In the genomic region with DNA sequence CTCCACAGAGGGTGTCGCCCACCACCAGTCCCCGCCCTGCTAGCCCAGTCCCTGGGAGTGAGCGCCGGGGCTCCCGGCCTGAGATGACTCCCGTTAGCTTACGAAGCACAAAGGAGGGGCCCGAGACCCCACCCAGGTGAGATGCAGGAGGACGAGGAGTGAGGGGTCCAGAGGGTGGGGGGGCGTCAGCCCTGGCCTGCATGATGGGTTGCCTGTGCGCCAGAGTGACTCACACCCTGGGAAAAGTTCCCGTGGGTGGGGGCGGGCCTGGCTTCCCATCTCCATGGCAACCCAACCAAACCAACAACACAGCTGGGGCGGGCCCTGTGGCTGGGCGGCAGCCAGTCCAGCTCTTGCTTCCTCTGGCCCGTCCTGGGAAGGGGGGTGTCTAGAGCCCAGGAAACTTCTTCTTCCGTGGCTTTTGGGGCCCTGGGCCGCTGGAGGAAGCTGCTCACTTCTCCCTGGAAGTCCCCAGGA, we compare ENCODE assay signal across 8 cellular contexts. TPM values are rescaled to one million over a fixed set of nuclear protein-coding genes. Genes with fewer than 3 reads are reported as not detected.
DNase-seq lines count a peak whose midpoint lies in the region; ATAC-seq lines count a peak whose summit lies in the region.

No MANE protein-coding gene starts in this region.

- peaks cover 0 to 2% (median 0%) of the 10 kb centered on the region in 9 donors for H3K9me3 Mint-ChIP-seq in naive thymus-derived CD8-positive, alpha-beta T cell
- peaks cover 0 to 3% of the 10 kb centered on the region in 2 donors for H3K9me3 Mint-ChIP-seq in stimulated activated naive B cell treated with anti-CD40 and anti-IgM and Interleukin-4, amounts not matched to agents 10 μg/mL and 1 μg/mL and 100 μg/mL, for 72 hours

- H3K4me3 Mint-ChIP-seq in naive thymus-derived CD8-positive, alpha-beta T cell, result no peak overlapping the region
- no peak overlapping the region for H3K4me3 Mint-ChIP-seq in stimulated activated naive B cell treated with anti-CD40 and anti-IgM and Interleukin-4, amounts not matched to agents 10 μg/mL and 1 μg/mL and 100 μg/mL, for 72 hours

- H3K27me3 Mint-ChIP-seq in naive thymus-derived CD8-positive, alpha-beta T cell, result peaks cover 12 to 49% (median 29%) of the 10 kb centered on the region in 5 donors
- peaks cover 43 to 67% of the 10 kb centered on the region in 2 donors for H3K27me3 Mint-ChIP-seq in stimulated activated naive B cell treated with anti-CD40 and anti-IgM and Interleukin-4, amounts not matched to agents 10 μg/mL and 1 μg/mL and 100 μg/mL, for 72 hours

- POLR2A ChIA-PET in naive thymus-derived CD8-positive, alpha-beta T cell (lab: Charles Lee), result no interaction called here

- peaks cover 17 to 36% (median 25%) of the 10 kb centered on the region in 4 donors for H3K4me1 Mint-ChIP-seq in naive thymus-derived CD8-positive, alpha-beta T cell
- peaks cover 29 to 64% of the 10 kb centered on the region in 2 donors for H3K4me1 Mint-ChIP-seq in stimulated activated naive B cell treated with anti-CD40 and anti-IgM and Interleukin-4, amounts not matched to agents 10 μg/mL and 1 μg/mL and 100 μg/mL, for 72 hours

- ATAC-seq in naive thymus-derived CD8-positive, alpha-beta T cell, result peak; percentile 2 to 7
- ATAC-seq in stimulated activated naive B cell treated with anti-CD40 and anti-IgM and Interleukin-4, amounts not matched to agents 10 μg/mL and 1 μg/mL and 100 μg/mL, for 72 hours (replicated peaks), result peak; percentile 61 to 62
- ATAC-seq in GM21528 (IDR thresholded peaks at IDR 0.05; ENCODE audit: low FRiP score, unreplicated experiment), result no peak

- no peaks in the 10 kb centered on the region for H3K36me3 Mint-ChIP-seq in naive thymus-derived CD8-positive, alpha-beta T cell
- peaks cover 0 to 2% of the 10 kb centered on the region in 2 donors for H3K36me3 Mint-ChIP-seq in stimulated activated naive B cell treated with anti-CD40 and anti-IgM and Interleukin-4, amounts not matched to agents 10 μg/mL and 1 μg/mL and 100 μg/mL, for 72 hours

- DNase-seq in NCI-H345 (lab: John Stamatoyannopoulos, UW), result peak; percentile 47
- DNase-seq in NCI-H345 treated with DMSO at 0.1 percent for 48 hours (lab: John Stamatoyannopoulos, UW; ENCODE audit: unreplicated experiment), result no peak
- DNase-seq in NCI-H226, result peak; percentile 79
- DNase-seq in activated T-cell treated with anti-CD3 and anti-CD28 coated beads for 4 hours, result peak; percentile 55
- DNase-seq in fibroblast of gingiva (ENCODE audit: low read depth), result peak; percentile 97
- peak in 3 of 10 donors; percentile 21 to 39 (median 26) for DNase-seq in naive thymus-derived CD8-positive, alpha-beta T cell
- DNase-seq in stimulated activated naive B cell treated with anti-CD40 and anti-IgM and Interleukin-4, amounts not matched to agents 10 μg/mL and 1 μg/mL and 100 μg/mL, for 72 hours, result peak; percentile 68

- H3K27ac Mint-ChIP-seq in naive thymus-derived CD8-positive, alpha-beta T cell, result peak overlapping the region in 1 of 10 donors; percentile 43
- H3K27ac Mint-ChIP-seq in stimulated activated naive B cell treated with anti-CD40 and anti-IgM and Interleukin-4, amounts not matched to agents 10 μg/mL and 1 μg/mL and 100 μg/mL, for 72 hours, result peak overlapping the region; percentile 42

RNA-seq across cellular contexts. Expression of a gene that starts 4.5 kb away (rescaled TPM):
- not detected for total RNA-seq in naive thymus-derived CD8-positive, alpha-beta T cell
- under 1 TPM in 1 of 3 donors, not detected in 2; 0.54 TPM for polyA plus RNA-seq in naive thymus-derived CD8-positive, alpha-beta T cell

RNA-seq across cellular contexts. Expression of a gene that starts 4.6 kb away (rescaled TPM):
- 1 to 10 TPM in 1 of 2 experiments, under 1 TPM in 1; 0.49 to 1.3 TPM for total RNA-seq in naive thymus-derived CD8-positive, alpha-beta T cell
- polyA plus RNA-seq in naive thymus-derived CD8-positive, alpha-beta T cell, result not detected

RNA-seq across cellular contexts. Expression of a gene that starts 42.8 kb away (rescaled TPM):
- 100 to 1,000 TPM; 290 to 292 TPM for total RNA-seq in naive thymus-derived CD8-positive, alpha-beta T cell
- polyA plus RNA-seq in naive thymus-derived CD8-positive, alpha-beta T cell, result 100 to 1,000 TPM; 141 to 215 (median 175) TPM

RNA-seq across cellular contexts. Expression of a gene that starts 43.1 kb away (rescaled TPM):
- total RNA-seq in naive thymus-derived CD8-positive, alpha-beta T cell, result 10 to 100 TPM; 18.7 to 19.2 TPM
- polyA plus RNA-seq in naive thymus-derived CD8-positive, alpha-beta T cell, result 10 to 100 TPM in 1 of 3 donors, 1 to 10 TPM in 2; 4.7 to 13.1 (median 4.9) TPM
